In genomic region chr17:80260791-80261158, GRCh38 we compare ENCODE assay signal across 8 cellular contexts. TPM values are rescaled to one million over a fixed set of nuclear protein-coding genes. Genes with fewer than 3 reads are reported as not detected.
DNase-seq lines count a peak whose midpoint lies in the region; ATAC-seq, FAIRE-seq and TF ChIP-seq lines count a peak whose summit lies in the region.

Gene RNF213, plus strand, starts transcription at chr17:80260852. Its CDS starts 2,830 bp downstream, at chr17:80263682.

- H3K4me1 ChIP-seq in endothelial cell of umbilical vein (ENCODE audit: control insufficient read depth, extremely low read depth, insufficient read depth, low read length): peaks cover 33% of the 10 kb centered on the region
- H3K4me1 ChIP-seq in thyroid gland: peaks cover 26 to 51% of the 10 kb centered on the region in 2 donors

- peak; percentile 56 for DNase-seq in CD1c-positive myeloid dendritic cell (ENCODE audit: extremely low spot score)
- DNase-seq in NCI-H1105 treated with DMSO at 0.1 percent for 48 hours (lab: John Stamatoyannopoulos, UW): peak; percentile 27
- DNase-seq in activated CD8-positive, alpha-beta memory T cell treated with anti-CD3 and anti-CD28 coated beads for 24 hours: peak; percentile 83
- peak; percentile 6 for DNase-seq in endothelial cell of umbilical vein (ENCODE audit: low read depth, low spot score)
- DNase-seq in midbrain (lab: John Stamatoyannopoulos, UW): peak; percentile 54
- peak; percentile 53 to 54 for DNase-seq in thyroid gland
- DNase-seq in SW 1271 (lab: John Stamatoyannopoulos, UW): no peak

- peaks cover 22% of the 10 kb centered on the region for H3K79me2 ChIP-seq in endothelial cell of umbilical vein (ENCODE audit: control insufficient read depth, insufficient read depth, low read length)

- FAIRE-seq in endothelial cell of umbilical vein (lab: Jason Lieb, UNC): no peak

- H2AFZ ChIP-seq in endothelial cell of umbilical vein (ENCODE audit: low read depth, low read length): peak within 1 kb of the TSS; percentile 14

- H3K27me3 ChIP-seq in endothelial cell of umbilical vein (ENCODE audit: control insufficient read depth in 2 of 2, insufficient read depth in 2 of 2, low read length in 2 of 2) (no peaks in the 10 kb centered on the region), thyroid gland (no peaks in the 10 kb centered on the region)

- H3K36me3 ChIP-seq in endothelial cell of umbilical vein (ENCODE audit: control insufficient read depth in 2 of 2, extremely low read depth in 1 of 2, insufficient read depth in 2 of 2, low read length in 2 of 2) (peaks cover under 1 to 2% of the 10 kb centered on the region in 2 experiments), thyroid gland (peaks cover 0 to 4% of the 10 kb centered on the region in 2 donors)

- intact Hi-C loops in endothelial cell of umbilical vein (cut with micrococcal nuclease): loop anchor here (1.0 to 5.0 kb wide), 3 partner anchors 40 to 113 kb away; partner anchors contain the start of genes EIF4A3, SGSH and SLC26A11
- intact Hi-C loops in thyroid gland (cut with DNase I): loop anchor here (5.0 kb wide), 1 partner anchor 38 kb away; the partner anchor contains the start of genes SGSH and SLC26A11

- peak within 1 kb of the TSS; percentile 52 for H3K4me2 ChIP-seq in endothelial cell of umbilical vein (ENCODE audit: insufficient read depth, low read length)

- BruUV-seq in endothelial cell of umbilical vein (replicated peaks; lab: Mats Ljungman, UMichigan): no TSS peak

- no peak for TF ChIP-seq CTCF in endothelial cell of umbilical vein (IDR thresholded peaks at IDR 0.05; ENCODE audit: extremely low read depth in 1 of 2, insufficient read depth in 1 of 2, low read depth in 1 of 2, low read length in 2 of 2)
- TF ChIP-seq CTCF in thyroid gland (IDR thresholded peaks at IDR 0.05): no peak

- no peak for TF ChIP-seq POLR2A in endothelial cell of umbilical vein (IDR thresholded peaks at IDR 0.05; ENCODE audit: low read depth, low read length)
- peak; percentile 72 to 78 for TF ChIP-seq POLR2A in thyroid gland (IDR thresholded peaks at IDR 0.05)

- dilution Hi-C loops in endothelial cell of umbilical vein (cut with MboI; ENCODE audit: extremely low pct_ligation_motif_present, low sequenced_read_pairs): no loop called here

- POLR2A ChIA-PET in endothelial cell of umbilical vein (lab: Charles Lee): no interaction called here

- no peaks in the 10 kb centered on the region for H3K9me3 ChIP-seq in endothelial cell of umbilical vein (replicated peaks; ENCODE audit: control insufficient read depth, insufficient read depth, low read length)
- H3K9me3 ChIP-seq in thyroid gland: no peaks in the 10 kb centered on the region

- CTCF ChIA-PET in endothelial cell of umbilical vein (lab: Charles Lee): interaction anchor here (1.7 kb wide), 1 partner anchor 66 kb away, joined by 6 read pairs; no protein-coding TSS in a partner anchor

- H4K20me1 ChIP-seq in endothelial cell of umbilical vein (replicated peaks; ENCODE audit: control insufficient read depth, extremely low read depth, insufficient read depth, low read length): no peaks in the 10 kb centered on the region

- no peaks in the 10 kb centered on the region for H3K9me1 ChIP-seq in endothelial cell of umbilical vein (replicated peaks; ENCODE audit: control insufficient read depth, extremely low read depth, insufficient read depth, low read length)

- peak; percentile 42 for ATAC-seq in GM19324 (IDR thresholded peaks at IDR 0.05; ENCODE audit: low FRiP score, unreplicated experiment)

- peak within 1 kb of the TSS; percentile 82 for H3K27ac ChIP-seq in endothelial cell of umbilical vein (ENCODE audit: insufficient read depth, low read depth, low read length)
- H3K27ac ChIP-seq in thyroid gland: peak within 1 kb of the TSS; percentile 93 to 99 (median 98)

- 0% methylated on average over 2 of the region's 54 CpGs; no CpG with 5 or more reads in 1 of the 2 donors for WGBS in thyroid gland, 2 donors

- H3K4me3 ChIP-seq in endothelial cell of umbilical vein (replicated peaks in 1 of 3; ENCODE audit: insufficient read depth in 1 of 3, low read depth in 1 of 3, low read length in 3 of 3) (peak within 1 kb of the TSS; percentile 45 to 77 (median 60)), thyroid gland (replicated peaks in 1 of 3) (peak within 1 kb of the TSS; percentile 54 to 100 (median 83))

- peak within 1 kb of the TSS; percentile 76 for H3K9ac ChIP-seq in endothelial cell of umbilical vein (replicated peaks; ENCODE audit: extremely low read depth, insufficient read depth, low read length)

TF ChIP-seq in endothelial cell of umbilical vein, 7 proteins besides CTCF, POLR2A, EP300 and RAD21:
- TF ChIP-seq JUN (IDR thresholded peaks at IDR 0.05; ENCODE audit: borderline replicate concordance, insufficient read depth, insufficient read length, low read depth) (no peak), POLR2AphosphoS5 (IDR thresholded peaks at IDR 0.05; ENCODE audit: insufficient read depth, low read depth, low read length) (peak; percentile 84)

RNA-seq across cellular contexts. Expression of gene RNF213, which starts in this region (rescaled TPM):
- total RNA-seq in endothelial cell of umbilical vein (108 and 116 TPM in 2 replicates), thyroid gland (100 to 1,000 TPM; 107 to 245 (median 187) TPM)
- 36.5 and 39.0 TPM in 2 replicates for polyA plus RNA-seq in endothelial cell of umbilical vein
- polyA plus RNA-seq in endothelial cell of umbilical vein (2011; cell fraction: cytosol; rRNA removed): 38.6 and 44.0 TPM in 2 replicates
- 239 and 243 TPM in 2 replicates for polyA plus RNA-seq in endothelial cell of umbilical vein (2011; cell fraction: nucleus; rRNA removed)
- polyA plus RNA-seq in endothelial cell of umbilical vein (2012): 73.5 and 80.8 TPM in 2 replicates
- 297 and 299 TPM in 2 replicates for polyA minus RNA-seq in endothelial cell of umbilical vein
- 44.0 TPM for polyA minus RNA-seq in endothelial cell of umbilical vein (2011; cell fraction: cytosol; rRNA and poly(A)+ RNA removed)
- polyA minus RNA-seq in endothelial cell of umbilical vein (2011; cell fraction: nucleus; rRNA and poly(A)+ RNA removed): 238 and 267 TPM in 2 replicates

Comparison
In these comparisons a context has a peak if more than half of its experiments do, and no peak if none do; other contexts are left out.
1. DNase-seq: peak in CD1c-positive myeloid dendritic cell (single experiment), NCI-H1105 treated with DMSO at 0.1 percent for 48 hours (single experiment), activated CD8-positive, alpha-beta memory T cell treated with anti-CD3 and anti-CD28 coated beads for 24 hours (single experiment), endothelial cell of umbilical vein (single experiment), midbrain (single experiment) and thyroid gland (2 of 2); none in SW 1271 (0 of 2).